20 cellular contexts compared by ENCODE assay signal in the genomic region with DNA sequence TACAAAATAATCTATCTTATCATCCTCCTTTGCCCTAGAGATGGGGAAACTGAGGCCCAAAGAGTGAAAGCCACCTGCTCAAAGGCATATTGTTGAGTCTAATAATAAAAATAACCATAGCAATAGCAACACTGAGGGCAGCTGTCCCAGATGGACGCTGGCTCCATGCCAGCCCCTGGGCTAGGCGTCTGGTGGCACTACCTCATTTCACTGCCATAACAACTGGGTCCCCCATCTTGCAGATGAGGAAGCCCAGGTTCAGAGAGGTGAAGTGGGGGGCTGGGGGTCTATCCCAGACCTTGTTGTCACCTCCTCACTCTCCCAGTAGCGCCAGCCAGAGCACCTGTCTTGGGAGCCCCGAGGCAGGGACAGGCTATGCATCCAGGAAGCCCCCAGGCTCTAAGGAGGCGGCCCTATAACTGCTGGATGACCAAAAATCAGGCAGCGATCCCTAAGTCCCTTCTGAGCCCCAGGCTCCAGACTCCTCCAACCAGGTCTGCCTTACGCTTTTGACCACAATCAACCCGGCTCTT. TPM values are rescaled to one million over a fixed set of nuclear protein-coding genes. Genes with fewer than 3 reads are reported as not detected.
"Had no signal": no experiment of that assay in that cellular context is flagged by ENCODE, and none has a peak within 500 bp of the region (broad histone marks: within the 10 kb centered on the region; RNA-seq: fewer than 3 reads in every experiment).

No MANE protein-coding gene starts in this region.

- H3K9me3 ChIP-seq: adrenal gland, breast epithelium, transverse colon had no signal

- DNase-seq: activated CD4-positive, alpha-beta T cell treated with anti-CD3 and anti-CD28 coated beads for 1 hour; activated CD8-positive, alpha-beta memory T cell treated with anti-CD3 and anti-CD28 coated beads for 24 hours; activated gamma-delta T cell; erythroblast; foreskin melanocyte; glutamatergic neuron; hypothalamus; nephron progenitor cell; nucleus accumbens; stimulated activated naive CD4-positive, alpha-beta T cell; transverse colon; WERI-Rb-1 had no signal

- H3K4me1 ChIP-seq: adrenal gland, breast epithelium had no signal

- FAIRE-seq: astrocyte, endometrium had no signal

- H3K36me3 ChIP-seq: adrenal gland, breast epithelium, transverse colon, WERI-Rb-1 had no signal

- H3K27me3 ChIP-seq: adrenal gland, breast epithelium, transverse colon had no signal

- H3K4me3 ChIP-seq: adrenal gland, breast epithelium, coronary artery, transverse colon had no signal

- H3K27ac ChIP-seq: adrenal gland, coronary artery, transverse colon, WERI-Rb-1 had no signal

RNA-seq across cellular contexts. Expression of a gene that starts 38.6 kb away (rescaled TPM):
- total RNA-seq: activated naive CD4-positive, alpha-beta T cell treated with anti-CD3 and anti-CD28 coated beads, Interleukin-2, amount 50 U/mL, for 72 hours; left lobe of liver; lung microvascular endothelial cell had no signal
